ENCODE assay signal across 22 cellular contexts in genomic region chr22:42425337-42425988, GRCh38. TPM values are rescaled to one million over a fixed set of nuclear protein-coding genes. Genes with fewer than 3 reads are reported as not detected.
DNase-seq lines count a peak whose midpoint lies in the region; ATAC-seq, FAIRE-seq and TF ChIP-seq lines count a peak whose summit lies in the region.
"Had no signal": no experiment of that assay in that cellular context is flagged by ENCODE, and none has a peak within 500 bp of the region (broad histone marks: within the 10 kb centered on the region; RNA-seq: fewer than 3 reads in every experiment).

No MANE protein-coding gene starts in this region.

- no peaks in the 10 kb centered on the region for H4K20me1 ChIP-seq in keratinocyte (ENCODE audit: control insufficient read depth, extremely low read depth, insufficient read depth, low read length)

- H3K9me3 ChIP-seq in keratinocyte (ENCODE audit: control insufficient read depth, low read depth, low read length) = no peaks in the 10 kb centered on the region
- H3K9me3 ChIP-seq: ascending aorta, HAP-1, pancreas, uterus had no signal

- H3K9me1 ChIP-seq in keratinocyte (ENCODE audit: control insufficient read depth, extremely low read depth, insufficient read depth, low read length) = no peaks in the 10 kb centered on the region

- ATAC-seq in GM21447 (IDR thresholded peaks at IDR 0.05; ENCODE audit: unreplicated experiment) = no peak
- ATAC-seq: pancreas had no signal

- intact Hi-C loops in posterior cingulate gyrus (cut with DNase I) = no loop called here

- DNase-seq in NCI-H1417 (lab: John Stamatoyannopoulos, UW) (peak in 2 of 3 experiments; percentile 3 to 54), NCI-H1417 treated with DMSO at 0.1 percent for 48 hours (lab: John Stamatoyannopoulos, UW) (no peak), DMS79 (lab: John Stamatoyannopoulos, UW) (peak; percentile 59), RWPE1 (ENCODE audit: low spot score) (peak; percentile 52), keratinocyte (ENCODE audit: low read depth, low spot score) (no peak), DMS53 treated with DMSO at 0.1 percent for 48 hours (lab: John Stamatoyannopoulos, UW; ENCODE audit: unreplicated experiment) (no peak), posterior cingulate gyrus (no peak)
- DNase-seq: 8988T; activated CD4-positive, alpha-beta T cell treated with anti-CD3 and anti-CD28 coated beads, Interleukin-2, amount 50 U/mL, for 48 hours; activated naive CD4-positive, alpha-beta T cell treated with Interleukin-2 at 50 U/mL for 16 hours; GF-D8; NCI-H1930; pancreas; stimulated activated CD4-positive, alpha-beta T cell treated with anti-CD3 and anti-CD28 coated beads, Interleukin-4, amount 100 ng/mL, for 1 hour; uterus had no signal

- peaks cover 13% of the 10 kb centered on the region for H3K27me3 ChIP-seq in keratinocyte (ENCODE audit: control insufficient read depth, extremely low read depth, insufficient read depth, low read length)
- H3K27me3 ChIP-seq: ascending aorta, pancreas, uterus had no signal

- no peak for TF ChIP-seq CTCF in RWPE1 (conservative IDR thresholded peaks at IDR 0.05; ENCODE audit: low read depth)
- no peak for TF ChIP-seq CTCF in keratinocyte (optimal IDR thresholded peaks at IDR 0.05 in 1 of 3, IDR thresholded peaks at IDR 0.05 in 1 of 3, conservative IDR thresholded peaks at IDR 0.05 in 1 of 3; ENCODE audit: extremely low read depth in 1 of 3, insufficient read depth in 2 of 3, low read length in 3 of 3)

- CTCF ChIA-PET in RWPE1 (lab: Yijun Ruan, JAX) = no interaction called here

- dilution Hi-C loops in keratinocyte (cut with MboI; ENCODE audit: extremely low pct_ligation_motif_present, low sequenced_read_pairs) = no loop called here

- POLR2A ChIA-PET in RWPE1 (lab: Yijun Ruan, JAX; ENCODE audit: low non-redundant PET) = interaction anchor here (0.6 to 0.7 kb wide), 2 partner anchors 20 to 62 kb away, joined by 3 read pairs; no protein-coding TSS in a partner anchor

- no peaks in the 10 kb centered on the region for H3K79me2 ChIP-seq in keratinocyte (ENCODE audit: control insufficient read depth, insufficient read depth, low read length)

- H3K4me2 ChIP-seq in keratinocyte (ENCODE audit: control insufficient read depth, extremely low read depth, insufficient read depth, low read depth, low read length) = peak overlapping the region; percentile 83

- H3K27ac ChIP-seq in RWPE1 = peak overlapping the region; percentile 87
- no peak overlapping the region for H3K27ac ChIP-seq in keratinocyte (ENCODE audit: control insufficient read depth, insufficient read depth, low read length)
- H3K27ac ChIP-seq: ascending aorta, pancreas, uterus, VCaP had no signal

- H2AFZ ChIP-seq in keratinocyte (ENCODE audit: control insufficient read depth, low read length) = peak overlapping the region; percentile 90

- peak; percentile 76 for FAIRE-seq in keratinocyte (lab: Jason Lieb, UNC)
- FAIRE-seq: D721Med, pancreas had no signal

- no peak overlapping the region for H3K9ac ChIP-seq in keratinocyte (ENCODE audit: control insufficient read depth, extremely low read depth, insufficient read depth, low read length)

- peak overlapping the region in 2 of 3 experiments; percentile 10 to 47 for H3K4me3 ChIP-seq in keratinocyte (ENCODE audit: control insufficient read depth in 2 of 3, extremely low read depth in 1 of 3, insufficient read depth in 2 of 3, low read depth in 1 of 3, low read length in 3 of 3)
- H3K4me3 ChIP-seq: ascending aorta, HAP-1, lung, pancreas, skin epidermis, uterus had no signal

- H3K4me1 ChIP-seq in keratinocyte (ENCODE audit: control insufficient read depth, extremely low read depth, insufficient read depth, low read length) = peaks cover 12% of the 10 kb centered on the region
- H3K4me1 ChIP-seq: ascending aorta, HAP-1, pancreas, uterus had no signal

- H3K36me3 ChIP-seq in keratinocyte (ENCODE audit: control insufficient read depth in 2 of 2, extremely low read depth in 1 of 2, insufficient read depth in 2 of 2, low read length in 2 of 2) = no peaks in the 10 kb centered on the region
- H3K36me3 ChIP-seq: ascending aorta, HAP-1, pancreas, uterus had no signal

RNA-seq across cellular contexts. Expression of gene NFAM1, which starts 6.7 kb away (rescaled TPM):
- polyA plus RNA-seq in keratinocyte = 0.05 TPM in 1 of 3 replicates, not detected in the others
- polyA plus RNA-seq in keratinocyte (2011; ENCODE audit: low read depth) = not detected
- 0.03 and 0.05 TPM in 2 replicates for polyA plus RNA-seq in keratinocyte (2011; cell fraction: cytosol; rRNA removed)
- polyA plus RNA-seq in keratinocyte (2011; cell fraction: nucleus; rRNA removed) = 0.01 and 0.09 TPM in 2 replicates
- 0.01 TPM in 1 of 2 replicates, not detected in the other for polyA plus RNA-seq in keratinocyte (2012; ENCODE audit: low replicate concordance)
- polyA minus RNA-seq in keratinocyte = 0.16 TPM in 1 of 3 replicates, not detected in the others
- polyA minus RNA-seq in keratinocyte (2011; cell fraction: cytosol; rRNA and poly(A)+ RNA removed) = not detected
- polyA minus RNA-seq in keratinocyte (2011; cell fraction: nucleus; rRNA and poly(A)+ RNA removed) = not detected in 2 replicates

Comparison
In these comparisons a context has a peak if more than half of its experiments do, and no peak if none do; other contexts are left out.
1. DNase-seq: peak in NCI-H1417 (2 of 3), DMS79 (single experiment) and RWPE1 (single experiment); none in NCI-H1417 treated with DMSO at 0.1 percent for 48 hours (single experiment), keratinocyte (single experiment), DMS53 treated with DMSO at 0.1 percent for 48 hours (single experiment) and posterior cingulate gyrus (0 of 10).